30 cellular contexts compared by ENCODE assay signal in the genomic region with DNA sequence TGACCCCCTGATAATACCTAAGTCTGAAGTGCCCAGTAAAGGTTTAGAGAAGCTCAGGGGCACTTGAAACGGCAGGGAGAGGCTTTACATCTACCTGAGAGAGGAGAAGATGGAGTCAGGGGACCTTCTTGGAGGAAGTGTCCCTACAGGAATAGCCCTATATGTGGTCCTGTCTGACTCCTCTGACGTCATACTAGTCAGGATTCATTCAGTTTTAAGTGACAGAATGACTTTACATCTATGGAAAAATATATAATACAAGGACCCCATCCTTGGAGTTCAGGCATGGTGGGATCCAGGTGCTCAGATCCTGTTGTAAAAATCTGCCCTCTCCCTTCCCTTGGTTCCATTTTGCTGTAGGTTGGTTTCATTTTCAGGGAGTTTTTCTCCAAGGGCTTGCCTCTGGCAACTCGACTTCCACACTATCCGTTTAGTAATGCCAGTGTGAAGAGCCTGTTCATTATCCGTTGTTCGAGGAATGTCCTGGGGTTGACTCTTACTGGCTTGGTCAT.
"Had no signal": no experiment of that assay in that cellular context is flagged by ENCODE, and none has a peak within 500 bp of the region (broad histone marks: within the 10 kb centered on the region; RNA-seq: fewer than 3 reads in every experiment).

No MANE protein-coding gene starts in this region.

- H3K27ac ChIP-seq: adrenal gland, body of pancreas, brain microvascular endothelial cell, breast epithelium, VCaP had no signal

- DNase-seq: activated B cell treated with CpG ODN at 0.5 μM for 24 hours; activated CD4-positive, alpha-beta memory T cell treated with anti-CD3 and anti-CD28 coated beads for 36 hours; activated CD4-positive, alpha-beta T cell treated with anti-CD3 and anti-CD28 coated beads for 4 hours; activated CD4-positive, alpha-beta T cell treated with anti-CD3 and anti-CD28 coated beads, Interleukin-2, amount 10 ng/mL, durations not matched to agents 24 days and 14 days; activated CD4-positive, alpha-beta T cell treated with anti-CD3 and anti-CD28 coated beads, Interleukin-2, amount 50 U/mL, for 1 hour; activated CD4-positive, alpha-beta T cell treated with anti-CD3 and anti-CD28 coated beads, Interleukin-2, amount 50 U/mL, for 4 hours; activated CD4-positive, CD25-positive, alpha-beta regulatory T cell treated with anti-CD3 and anti-CD28 coated beads, Interleukin-2, amount 50 U/mL, for 72 hours; activated CD8-positive, alpha-beta memory T cell treated with anti-CD3 and anti-CD28 coated beads, Interleukin-2, amount 50 U/mL, for 4 hours; activated CD8-positive, alpha-beta T cell treated with anti-CD3 and anti-CD28 coated beads for 36 hours; activated gamma-delta T cell treated with Interleukin-2 at 50 U/mL for 16 hours; activated naive CD4-positive, alpha-beta T cell; activated naive CD4-positive, alpha-beta T cell treated with anti-CD3 and anti-CD28 coated beads for 36 hours; activated naive CD4-positive, alpha-beta T cell treated with anti-CD3 and anti-CD28 coated beads, Interleukin-2, amount 50 U/mL, for 16 hours; activated naive CD8-positive, alpha-beta T cell treated with anti-CD3 and anti-CD28 coated beads for 36 hours; activated T-cell treated with anti-CD3 and anti-CD28 coated beads for 4 hours; activated T-cell treated with anti-CD3 and anti-CD28 coated beads, Interleukin-2, amount 50 U/mL, for 1 hour; activated T-cell treated with anti-CD3 and anti-CD28 coated beads, Interleukin-2, amount 50 U/mL, for 4 hours; activated T-cell treated with anti-CD3 and anti-CD28 coated beads, Interleukin-2, amount 50 U/mL, for 72 hours; adrenal gland; amniotic stem cell; body of pancreas; brain microvascular endothelial cell; central memory CD4-positive, alpha-beta T cell; T-helper 1 cell; T-helper 2 cell; T-helper 9 cell had no signal

- H3K4me3 ChIP-seq: adrenal gland, body of pancreas, breast epithelium had no signal

- H3K4me1 ChIP-seq: adrenal gland, body of pancreas, breast epithelium had no signal

- ATAC-seq: activated CD8-positive, alpha-beta T cell treated with anti-CD3 and anti-CD28 coated beads for 36 hours; activated naive CD4-positive, alpha-beta T cell treated with anti-CD3 and anti-CD28 coated beads, Interleukin-2, amount 50 U/mL, for 72 hours; activated T-cell treated with anti-CD3 and anti-CD28 coated beads, Interleukin-2, amount 50 U/mL, for 4 hours; activated T-cell treated with anti-CD3 and anti-CD28 coated beads, Interleukin-2, amount 50 U/mL, for 72 hours; activated T-helper 17 cell treated with anti-CD3 and anti-CD28 coated beads, Interleukin-2, amount 50 U/mL, for 72 hours; body of pancreas had no signal

- H3K36me3 ChIP-seq: adrenal gland, brain microvascular endothelial cell, breast epithelium had no signal

- H3K9me3 ChIP-seq: adrenal gland, body of pancreas, breast epithelium had no signal

- H3K27me3 ChIP-seq: body of pancreas, brain microvascular endothelial cell had no signal
